In the genomic region with DNA sequence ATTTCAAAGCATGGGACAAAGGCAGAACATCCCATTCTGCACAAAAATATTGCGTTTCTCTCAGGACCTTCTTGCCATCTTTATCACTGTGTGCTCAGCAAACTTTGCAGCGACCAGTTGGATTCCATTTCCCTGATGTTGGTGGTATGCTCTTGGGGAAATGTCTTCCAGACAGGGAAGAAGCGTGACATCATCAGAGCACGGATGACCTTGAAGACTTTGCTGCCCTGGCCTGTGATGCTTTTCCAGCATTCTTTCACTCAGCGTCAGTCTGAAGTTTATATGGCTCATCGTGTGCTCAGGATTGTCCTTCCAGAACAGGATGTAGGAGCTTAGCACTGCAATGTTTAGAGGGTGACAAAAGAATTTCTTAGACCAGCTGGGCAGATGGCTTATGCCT, we compare ENCODE assay signal across 23 cellular contexts.
A peak's percentile ranks its signal among the peaks of the same experiment; 100 is the strongest.
DNase-seq lines count a peak whose midpoint lies in the region; ATAC-seq and TF ChIP-seq lines count a peak whose summit lies in the region.
"Had no signal": no experiment of that assay in that cellular context is flagged by ENCODE, and none has a peak within 500 bp of the region (broad histone marks: within the 10 kb centered on the region; RNA-seq: fewer than 3 reads in every experiment).

No MANE protein-coding gene starts in this region.

- H3K36me3 Mint-ChIP-seq in activated T-helper 17 cell treated with anti-CD3 and anti-CD28 coated beads, Interleukin-2, amount 50 U/mL, for 72 hours (ENCODE audit: low read depth): no peaks in the 10 kb centered on the region
- no peaks in the 10 kb centered on the region for H3K36me3 Mint-ChIP-seq in activated CD4-positive, alpha-beta T cell treated with anti-CD3 and anti-CD28 coated beads for 36 hours (ENCODE audit: low read depth)
- H3K36me3 Mint-ChIP-seq in progenitor cell of endocrine pancreas (ENCODE audit: insufficient read depth): peaks cover 26% of the 10 kb centered on the region
- H3K36me3 Mint-ChIP-seq: CD8-positive, alpha-beta memory T cell had no signal

- DNase-seq in NCI-H82 (lab: John Stamatoyannopoulos, UW): peak; percentile 16
- no peak for DNase-seq in NCI-H82 treated with DMSO at 0.1 percent for 48 hours (lab: John Stamatoyannopoulos, UW; ENCODE audit: unreplicated experiment)
- DNase-seq in SJSA1 (ENCODE audit: low read depth in 1 of 2, low spot score in 2 of 2): peak; percentile 73 to 78
- peak; percentile 65 for DNase-seq in fibroblast of mammary gland (ENCODE audit: low read depth)
- no peak for DNase-seq in RPMI8226
- no peak for DNase-seq in activated CD4-positive, alpha-beta T cell treated with anti-CD3 and anti-CD28 coated beads for 36 hours
- no peak for DNase-seq in progenitor cell of endocrine pancreas (ENCODE audit: low spot score, unreplicated experiment)
- DNase-seq: activated CD8-positive, alpha-beta memory T cell treated with anti-CD3 and anti-CD28 coated beads for 24 hours; activated T-cell treated with anti-CD3 and anti-CD28 coated beads, Interleukin-2, amount 50 U/mL, for 1 hour; CD8-positive, alpha-beta memory T cell; GDM1; glutamatergic neuron; Kasumi-1; NCI-H187; NCI-H526 treated with DMSO at 0.1 percent for 48 hours; SK-N-SH; T-helper 17 cell; transverse colon had no signal

- H3K9me3 ChIP-seq in SJSA1 (replicated peaks): no peaks in the 10 kb centered on the region
- H3K9me3 ChIP-seq: SK-N-SH, transverse colon had no signal

- H3K4me3 Mint-ChIP-seq in activated T-helper 17 cell treated with anti-CD3 and anti-CD28 coated beads, Interleukin-2, amount 50 U/mL, for 72 hours: no peak overlapping the region
- no peak overlapping the region for H3K4me3 Mint-ChIP-seq in activated CD4-positive, alpha-beta T cell treated with anti-CD3 and anti-CD28 coated beads for 36 hours
- no peak overlapping the region for H3K4me3 Mint-ChIP-seq in progenitor cell of endocrine pancreas (ENCODE audit: low read depth)
- H3K4me3 Mint-ChIP-seq: CD8-positive, alpha-beta memory T cell; neural crest cell; T-helper 17 cell had no signal

- CTCF ChIA-PET in activated CD4-positive, alpha-beta T cell treated with anti-CD3 and anti-CD28 coated beads for 36 hours (lab: Charles Lee): no interaction called here

- intact Hi-C loops in activated CD4-positive, alpha-beta T cell treated with anti-CD3 and anti-CD28 coated beads for 36 hours (cut with DNase I, micrococcal nuclease): no loop called here

- H3K27ac Mint-ChIP-seq in activated T-helper 17 cell treated with anti-CD3 and anti-CD28 coated beads, Interleukin-2, amount 50 U/mL, for 72 hours: no peak overlapping the region
- H3K27ac Mint-ChIP-seq in activated CD4-positive, alpha-beta T cell treated with anti-CD3 and anti-CD28 coated beads for 36 hours: no peak overlapping the region
- no peak overlapping the region for H3K27ac Mint-ChIP-seq in progenitor cell of endocrine pancreas
- H3K27ac Mint-ChIP-seq: CD8-positive, alpha-beta memory T cell; T-helper 17 cell had no signal

- H3K36me3 ChIP-seq in SJSA1: no peaks in the 10 kb centered on the region
- H3K36me3 ChIP-seq: transverse colon had no signal

- no peak for ATAC-seq in activated T-helper 17 cell treated with anti-CD3 and anti-CD28 coated beads, Interleukin-2, amount 50 U/mL, for 72 hours (replicated peaks)
- ATAC-seq in activated CD4-positive, alpha-beta T cell treated with anti-CD3 and anti-CD28 coated beads for 36 hours: no peak
- ATAC-seq: sciatic nerve, T-helper 17 cell had no signal

- no peaks in the 10 kb centered on the region for H3K4me1 Mint-ChIP-seq in activated T-helper 17 cell treated with anti-CD3 and anti-CD28 coated beads, Interleukin-2, amount 50 U/mL, for 72 hours
- H3K4me1 Mint-ChIP-seq in activated CD4-positive, alpha-beta T cell treated with anti-CD3 and anti-CD28 coated beads for 36 hours: no peaks in the 10 kb centered on the region
- H3K4me1 Mint-ChIP-seq in progenitor cell of endocrine pancreas (ENCODE audit: low read depth): peaks cover 42% of the 10 kb centered on the region
- H3K4me1 Mint-ChIP-seq: CD8-positive, alpha-beta memory T cell; T-helper 17 cell had no signal

- H3K4me3 ChIP-seq in SJSA1 (no peak overlapping the region), fibroblast of mammary gland (ENCODE audit: control insufficient read depth, low read depth, low read length) (no peak overlapping the region)
- H3K4me3 ChIP-seq: coronary artery, transverse colon had no signal

- no peaks in the 10 kb centered on the region for H3K9me3 Mint-ChIP-seq in activated T-helper 17 cell treated with anti-CD3 and anti-CD28 coated beads, Interleukin-2, amount 50 U/mL, for 72 hours
- H3K9me3 Mint-ChIP-seq in activated CD4-positive, alpha-beta T cell treated with anti-CD3 and anti-CD28 coated beads for 36 hours (ENCODE audit: low read depth): no peaks in the 10 kb centered on the region
- peaks cover 7% of the 10 kb centered on the region for H3K9me3 Mint-ChIP-seq in progenitor cell of endocrine pancreas (ENCODE audit: low read depth)

- POLR2A ChIA-PET in activated CD4-positive, alpha-beta T cell treated with anti-CD3 and anti-CD28 coated beads for 36 hours (lab: Charles Lee): no interaction called here

- H3K27me3 Mint-ChIP-seq in activated T-helper 17 cell treated with anti-CD3 and anti-CD28 coated beads, Interleukin-2, amount 50 U/mL, for 72 hours: peaks cover 3% of the 10 kb centered on the region
- peaks cover 6% of the 10 kb centered on the region for H3K27me3 Mint-ChIP-seq in activated CD4-positive, alpha-beta T cell treated with anti-CD3 and anti-CD28 coated beads for 36 hours
- no peaks in the 10 kb centered on the region for H3K27me3 Mint-ChIP-seq in progenitor cell of endocrine pancreas

- peak overlapping the region; percentile 68 for H3K27ac ChIP-seq in SJSA1
- H3K27ac ChIP-seq: 22Rv1, coronary artery, transverse colon had no signal

- no peaks in the 10 kb centered on the region for H3K27me3 ChIP-seq in SJSA1 (replicated peaks)
- H3K27me3 ChIP-seq: transverse colon had no signal

- peaks cover 72% of the 10 kb centered on the region for H3K4me1 ChIP-seq in SJSA1 (replicated peaks)

- TF ChIP-seq CTCF in fibroblast of mammary gland (conservative IDR thresholded peaks at IDR 0.05; ENCODE audit: control insufficient read depth, insufficient read depth, low read depth, low read length) (no peak), progenitor cell of endocrine pancreas (IDR thresholded peaks at IDR 0.05; ENCODE audit: unreplicated experiment) (no peak)

Comparison
In these comparisons a context has a peak if more than half of its experiments do, and no peak if none do; other contexts are left out.
1. DNase-seq: peak in NCI-H82 (single experiment), SJSA1 (2 of 2) and fibroblast of mammary gland (single experiment); none in NCI-H82 treated with DMSO at 0.1 percent for 48 hours (single experiment), RPMI8226 (single experiment), activated CD4-positive, alpha-beta T cell treated with anti-CD3 and anti-CD28 coated beads for 36 hours (single experiment) and progenitor cell of endocrine pancreas (single experiment).